ENCODE assay signal across 28 cellular contexts in the genomic region with DNA sequence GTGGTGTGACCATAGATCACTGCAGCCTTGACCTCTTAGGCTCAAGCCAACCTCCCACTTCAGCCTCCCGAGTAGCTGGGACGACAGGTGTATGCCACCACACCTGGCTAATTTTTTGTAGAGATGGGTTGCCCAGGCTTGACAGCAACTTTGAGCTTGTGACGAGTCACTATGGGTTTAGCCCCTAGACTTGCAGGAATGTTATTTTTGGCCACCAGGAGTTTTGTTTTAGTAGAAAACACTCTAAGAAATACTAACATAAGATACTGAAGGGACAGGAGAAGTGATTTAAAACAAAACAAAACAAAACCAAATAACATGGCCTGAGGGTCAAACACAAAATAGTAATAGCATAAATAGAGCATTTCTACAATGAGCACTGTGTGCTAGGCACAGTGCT.
"Had no signal": no experiment of that assay in that cellular context is flagged by ENCODE, and none has a peak within 500 bp of the region (broad histone marks: within the 10 kb centered on the region; RNA-seq: fewer than 3 reads in every experiment).

No MANE protein-coding gene starts in this region.

- H3K27ac ChIP-seq: adrenal gland, body of pancreas, cardiac muscle cell, foreskin keratinocyte, heart left ventricle, left lung, lower lobe of right lung, parathyroid adenoma, psoas muscle, tibial nerve had no signal

- DNase-seq: activated CD4-positive, alpha-beta T cell treated with anti-CD3 and anti-CD28 coated beads for 1 hour; activated CD4-positive, alpha-beta T cell treated with anti-CD3 and anti-CD28 coated beads, Interleukin-2, amount 10 ng/mL, durations not matched to agents 7 days and 5 days; activated CD8-positive, alpha-beta T cell treated with anti-CD3 and anti-CD28 coated beads for 36 hours; activated naive CD4-positive, alpha-beta T cell; activated T-cell treated with anti-CD3 and anti-CD28 coated beads, Interleukin-2, amount 50 U/mL, for 72 hours; adrenal gland; aorta; body of pancreas; cerebellar nuclear complex; cortex of kidney; effector memory CD8-positive, alpha-beta T cell; foreskin keratinocyte; heart left ventricle; left lung; lower lobe of right lung; mesenchymal stem cell; naive thymus-derived CD8-positive, alpha-beta T cell; nucleus accumbens; psoas muscle; stimulated activated naive CD4-positive, alpha-beta T cell treated with Interleukin-2 at 50 U/mL for 16 hours; T-helper 2 cell had no signal

- ATAC-seq: activated CD8-positive, alpha-beta T cell treated with anti-CD3 and anti-CD28 coated beads for 36 hours; activated T-cell treated with anti-CD3 and anti-CD28 coated beads, Interleukin-2, amount 50 U/mL, for 72 hours; body of pancreas; effector memory CD8-positive, alpha-beta T cell; foreskin keratinocyte; heart left ventricle; left lung; lower lobe of right lung; naive thymus-derived CD8-positive, alpha-beta T cell; psoas muscle; WTC11 had no signal

- H3K4me3 ChIP-seq: adrenal gland, body of pancreas, cardiac muscle cell, heart left ventricle, left lung, lower lobe of right lung, psoas muscle, smooth muscle cell, tibial nerve had no signal

- H3K27me3 Mint-ChIP-seq: activated CD4-positive, alpha-beta T cell treated with anti-CD3 and anti-CD28 coated beads, Interleukin-2, amount 10 ng/mL, durations not matched to agents 7 days and 5 days; activated CD8-positive, alpha-beta T cell treated with anti-CD3 and anti-CD28 coated beads for 36 hours; activated naive CD8-positive, alpha-beta T cell; effector memory CD8-positive, alpha-beta T cell; naive thymus-derived CD8-positive, alpha-beta T cell had no signal

- H3K4me3 Mint-ChIP-seq: activated CD4-positive, alpha-beta T cell treated with anti-CD3 and anti-CD28 coated beads, Interleukin-2, amount 10 ng/mL, durations not matched to agents 7 days and 5 days; activated CD8-positive, alpha-beta T cell treated with anti-CD3 and anti-CD28 coated beads for 36 hours; activated naive CD8-positive, alpha-beta T cell; activated T-cell treated with anti-CD3 and anti-CD28 coated beads, Interleukin-2, amount 50 U/mL, for 72 hours; effector memory CD8-positive, alpha-beta T cell; naive thymus-derived CD8-positive, alpha-beta T cell; neural crest cell; WTC11 had no signal

- H3K4me1 Mint-ChIP-seq: activated CD4-positive, alpha-beta T cell treated with anti-CD3 and anti-CD28 coated beads, Interleukin-2, amount 10 ng/mL, durations not matched to agents 7 days and 5 days; neural crest cell; WTC11 had no signal

- H3K9me3 ChIP-seq: adrenal gland, body of pancreas, heart left ventricle, left lung, lower lobe of right lung, psoas muscle, tibial nerve had no signal

- H2AFZ ChIP-seq: parathyroid adenoma had no signal

- H3K27me3 ChIP-seq: adrenal gland, body of pancreas, cardiac muscle cell, foreskin keratinocyte, heart left ventricle, left lung, tibial nerve had no signal

- H3K27ac Mint-ChIP-seq: activated CD4-positive, alpha-beta T cell treated with anti-CD3 and anti-CD28 coated beads, Interleukin-2, amount 10 ng/mL, durations not matched to agents 7 days and 5 days; activated CD8-positive, alpha-beta T cell treated with anti-CD3 and anti-CD28 coated beads for 36 hours; activated naive CD8-positive, alpha-beta T cell; activated T-cell treated with anti-CD3 and anti-CD28 coated beads, Interleukin-2, amount 50 U/mL, for 72 hours; effector memory CD8-positive, alpha-beta T cell; WTC11 had no signal

- H3K4me1 ChIP-seq: adrenal gland, body of pancreas, foreskin keratinocyte, left lung, lower lobe of right lung, parathyroid adenoma, tibial nerve had no signal

- H3K9ac ChIP-seq: parathyroid adenoma had no signal

- H3K4me2 ChIP-seq: smooth muscle cell had no signal

- H3K9me3 Mint-ChIP-seq: activated CD4-positive, alpha-beta T cell treated with anti-CD3 and anti-CD28 coated beads, Interleukin-2, amount 10 ng/mL, durations not matched to agents 7 days and 5 days; activated CD8-positive, alpha-beta T cell treated with anti-CD3 and anti-CD28 coated beads for 36 hours; activated T-cell treated with anti-CD3 and anti-CD28 coated beads, Interleukin-2, amount 50 U/mL, for 72 hours; effector memory CD8-positive, alpha-beta T cell; naive thymus-derived CD8-positive, alpha-beta T cell; neural crest cell; WTC11 had no signal
